In the genomic region with DNA sequence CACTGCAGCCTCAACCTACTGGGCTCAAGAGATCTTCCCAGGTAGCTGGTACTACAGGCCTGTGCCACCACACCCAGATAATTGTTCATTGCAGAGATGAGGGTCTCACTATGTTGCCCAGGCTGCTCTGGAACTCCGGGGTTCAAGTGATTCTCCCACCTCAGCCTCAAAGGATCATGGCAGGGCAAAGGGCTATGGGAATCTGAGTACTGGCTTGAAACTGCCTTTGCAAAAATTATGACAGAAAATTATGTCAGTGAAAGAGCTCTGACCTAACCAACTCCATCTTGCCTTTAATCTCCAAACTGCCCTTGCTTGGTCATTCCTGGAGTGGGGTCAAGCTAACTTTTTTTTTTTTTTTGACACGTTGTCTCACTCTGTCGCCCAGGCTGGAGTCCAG, we compare ENCODE assay signal across 15 cellular contexts. TPM values are rescaled to one million over a fixed set of nuclear protein-coding genes. Genes with fewer than 3 reads are reported as not detected.
DNase-seq lines count a peak whose midpoint lies in the region; ATAC-seq and TF ChIP-seq lines count a peak whose summit lies in the region.
"Had no signal": no experiment of that assay in that cellular context is flagged by ENCODE, and none has a peak within 500 bp of the region (broad histone marks: within the 10 kb centered on the region; RNA-seq: fewer than 3 reads in every experiment).

No MANE protein-coding gene starts in this region.

- no peak overlapping the region for H2AFZ ChIP-seq in mammary epithelial cell (ENCODE audit: low read depth, low read length)

- H3K4me1 Mint-ChIP-seq in MCF 10A (ENCODE audit: insufficient read depth, unreplicated experiment): no peaks in the 10 kb centered on the region
- H3K4me1 Mint-ChIP-seq in activated CD8-positive, alpha-beta T cell treated with anti-CD3 and anti-CD28 coated beads, Interleukin-2, amount 10 ng/mL, durations not matched to agents 7 days and 5 days (ENCODE audit: low read depth): peaks cover 39% of the 10 kb centered on the region
- peaks cover 53% of the 10 kb centered on the region for H3K4me1 Mint-ChIP-seq in stimulated activated naive CD8-positive, alpha-beta T cell treated with anti-CD3 and anti-CD28 coated beads, Interleukin-15, amount 100 ng/mL, for 72 hours

- BruUV-seq in MCF 10A (replicated peaks; lab: Mats Ljungman, UMichigan) (no TSS peak), mammary epithelial cell (replicated peaks; lab: Mats Ljungman, UMichigan) (no TSS peak)

- CTCF ChIA-PET in MCF 10A (lab: Yijun Ruan, JAX) (interaction anchor here (0.6 to 2.9 kb wide), 4 partner anchors 18 to 85 kb away, joined by 3 to 20 read pairs (median 7); no protein-coding TSS in a partner anchor), mammary epithelial cell (lab: Charles Lee; ENCODE audit: low non-redundant PET) (no interaction called here)
- CTCF ChIA-PET in activated CD8-positive, alpha-beta T cell treated with anti-CD3 and anti-CD28 coated beads, Interleukin-2, amount 10 ng/mL, durations not matched to agents 7 days and 5 days (lab: Charles Lee): interaction anchor here (0.7 to 6.6 kb wide), 6 partner anchors 8 to 1556 kb away, joined by 3 to 121 read pairs (median 5); partner anchors contain the start of genes DAND5 and GCDH

- intact Hi-C loops in MCF 10A (cut with micrococcal nuclease) (no loop called here), mammary epithelial cell (cut with micrococcal nuclease) (no loop called here), lower lobe of right lung (cut with DNase I) (no loop called here), stomach (cut with DNase I; ENCODE audit: low total_unique reads) (loop anchor here (10.0 kb wide), 1 partner anchor 52 kb away; the partner anchor contains the start of genes CALR and FARSA)

- POLR2A ChIA-PET in MCF 10A (lab: Yijun Ruan, JAX): interaction anchor here (2.8 to 3.0 kb wide), 2 partner anchors 8 to 18 kb away, joined by 13 to 37 read pairs; partner anchors contain the start of gene GCDH
- POLR2A ChIA-PET in activated CD8-positive, alpha-beta T cell treated with anti-CD3 and anti-CD28 coated beads, Interleukin-2, amount 10 ng/mL, durations not matched to agents 7 days and 5 days (lab: Charles Lee): interaction anchor here (0.6 to 1.7 kb wide), 2 partner anchors 8 to 85 kb away, joined by 4 to 7 read pairs; partner anchors contain the start of gene GCDH

- H4K20me1 ChIP-seq in mammary epithelial cell (ENCODE audit: insufficient read depth, low read length): no peaks in the 10 kb centered on the region

- no peak for DNase-seq in MCF 10A (ENCODE audit: unreplicated experiment)
- DNase-seq in mammary epithelial cell: no peak
- no peak for DNase-seq in activated CD8-positive, alpha-beta T cell treated with anti-CD3 and anti-CD28 coated beads, Interleukin-2, amount 10 ng/mL, durations not matched to agents 7 days and 5 days
- DNase-seq in lower lobe of right lung: no peak
- no peak for DNase-seq in stimulated activated naive CD8-positive, alpha-beta T cell treated with anti-CD3 and anti-CD28 coated beads, Interleukin-15, amount 100 ng/mL, for 72 hours
- DNase-seq in stomach: no peak
- no peak for DNase-seq in cerebellar nuclear complex (lab: John Stamatoyannopoulos, UW)
- DNase-seq: left ventricle myocardium inferior; NCI-H187 treated with DMSO at 0.1 percent for 48 hours; NCI-H526 treated with DMSO at 0.1 percent for 48 hours; stimulated activated CD4-positive, alpha-beta T cell treated with anti-CD3 and anti-CD28 coated beads, Interleukin-4, amount 100 ng/mL, for 24 hours; WERI-Rb-1 had no signal

- peaks cover 4% of the 10 kb centered on the region for H3K79me2 ChIP-seq in mammary epithelial cell (ENCODE audit: insufficient read depth, low read length)

- H3K9me3 Mint-ChIP-seq in MCF 10A (ENCODE audit: unreplicated experiment): no peaks in the 10 kb centered on the region
- H3K9me3 Mint-ChIP-seq in activated CD8-positive, alpha-beta T cell treated with anti-CD3 and anti-CD28 coated beads, Interleukin-2, amount 10 ng/mL, durations not matched to agents 7 days and 5 days (ENCODE audit: insufficient read depth): peaks cover 11% of the 10 kb centered on the region
- H3K9me3 Mint-ChIP-seq in stimulated activated naive CD8-positive, alpha-beta T cell treated with anti-CD3 and anti-CD28 coated beads, Interleukin-15, amount 100 ng/mL, for 72 hours: peaks cover 0 to 8% of the 10 kb centered on the region in 2 donors

- TF ChIP-seq POLR2A in stomach (IDR thresholded peaks at IDR 0.05): no peak

- peaks cover 13% of the 10 kb centered on the region for H3K36me3 Mint-ChIP-seq in MCF 10A (ENCODE audit: insufficient read depth, unreplicated experiment)
- H3K36me3 Mint-ChIP-seq in activated CD8-positive, alpha-beta T cell treated with anti-CD3 and anti-CD28 coated beads, Interleukin-2, amount 10 ng/mL, durations not matched to agents 7 days and 5 days (ENCODE audit: low read depth): peaks cover 20% of the 10 kb centered on the region

- H3K27me3 ChIP-seq in mammary epithelial cell (ENCODE audit: insufficient read depth, low read length) (no peaks in the 10 kb centered on the region), lower lobe of right lung (ENCODE audit: low read depth) (peaks cover 15% of the 10 kb centered on the region), stomach (peaks cover 0 to 26% (median 12%) of the 10 kb centered on the region in 3 donors)

- TF ChIP-seq CTCF in MCF 10A (IDR thresholded peaks at IDR 0.05; ENCODE audit: unreplicated experiment) (no peak), mammary epithelial cell (conservative IDR thresholded peaks at IDR 0.05 in 1 of 2, IDR thresholded peaks at IDR 0.05 in 1 of 2; ENCODE audit: extremely low read depth in 1 of 2, insufficient read depth in 1 of 2, low read depth in 1 of 2, low read length in 2 of 2) (no peak), lower lobe of right lung (IDR thresholded peaks at IDR 0.05) (no peak), stomach (IDR thresholded peaks at IDR 0.05) (no peak)

- no peak overlapping the region for H3K9ac ChIP-seq in mammary epithelial cell (ENCODE audit: insufficient read depth, low read length)

- peak overlapping the region; percentile 84 for H3K4me3 Mint-ChIP-seq in MCF 10A (ENCODE audit: unreplicated experiment)
- peak overlapping the region; percentile 81 for H3K4me3 Mint-ChIP-seq in activated CD8-positive, alpha-beta T cell treated with anti-CD3 and anti-CD28 coated beads, Interleukin-2, amount 10 ng/mL, durations not matched to agents 7 days and 5 days
- peak overlapping the region; percentile 91 to 92 for H3K4me3 Mint-ChIP-seq in stimulated activated naive CD8-positive, alpha-beta T cell treated with anti-CD3 and anti-CD28 coated beads, Interleukin-15, amount 100 ng/mL, for 72 hours

- H3K36me3 ChIP-seq in mammary epithelial cell (ENCODE audit: insufficient read depth, low read length): no peaks in the 10 kb centered on the region
- H3K36me3 ChIP-seq in lower lobe of right lung: peaks cover 12% of the 10 kb centered on the region
- H3K36me3 ChIP-seq in stomach: peaks cover 7 to 12% (median 12%) of the 10 kb centered on the region in 4 donors
- H3K36me3 ChIP-seq: WERI-Rb-1 had no signal

- H3K27ac ChIP-seq in mammary epithelial cell (ENCODE audit: insufficient read depth, low read depth, low read length): no peak overlapping the region
- peak overlapping the region; percentile 95 for H3K27ac ChIP-seq in lower lobe of right lung
- H3K27ac ChIP-seq in stomach: peak overlapping the region in 2 of 5 donors; percentile 34 to 92
- H3K27ac ChIP-seq: SK-N-MC, WERI-Rb-1 had no signal

- H3K27ac Mint-ChIP-seq in MCF 10A (ENCODE audit: low read depth, unreplicated experiment): no peak overlapping the region
- H3K27ac Mint-ChIP-seq in activated CD8-positive, alpha-beta T cell treated with anti-CD3 and anti-CD28 coated beads, Interleukin-2, amount 10 ng/mL, durations not matched to agents 7 days and 5 days: peak overlapping the region; percentile 19
- H3K27ac Mint-ChIP-seq in stimulated activated naive CD8-positive, alpha-beta T cell treated with anti-CD3 and anti-CD28 coated beads, Interleukin-15, amount 100 ng/mL, for 72 hours: peak overlapping the region in 1 of 2 donors; percentile 86

- no peak for ATAC-seq in activated CD8-positive, alpha-beta T cell treated with anti-CD3 and anti-CD28 coated beads, Interleukin-2, amount 10 ng/mL, durations not matched to agents 7 days and 5 days
- ATAC-seq in lower lobe of right lung: no peak
- ATAC-seq in stimulated activated naive CD8-positive, alpha-beta T cell treated with anti-CD3 and anti-CD28 coated beads, Interleukin-15, amount 100 ng/mL, for 72 hours: no peak
- ATAC-seq in HG03442 (IDR thresholded peaks at IDR 0.05; ENCODE audit: unreplicated experiment): no peak

- H3K27me3 Mint-ChIP-seq in MCF 10A (ENCODE audit: insufficient read depth, unreplicated experiment): no peaks in the 10 kb centered on the region
- peaks cover 3% of the 10 kb centered on the region for H3K27me3 Mint-ChIP-seq in activated CD8-positive, alpha-beta T cell treated with anti-CD3 and anti-CD28 coated beads, Interleukin-2, amount 10 ng/mL, durations not matched to agents 7 days and 5 days (ENCODE audit: low read depth)
- no peaks in the 10 kb centered on the region for H3K27me3 Mint-ChIP-seq in stimulated activated naive CD8-positive, alpha-beta T cell treated with anti-CD3 and anti-CD28 coated beads, Interleukin-15, amount 100 ng/mL, for 72 hours

- in situ Hi-C loops in mammary epithelial cell (cut with MboI; ENCODE audit: low sequenced_read_pairs in 2 of 2): no loop called here

- dilution Hi-C loops in mammary epithelial cell (cut with HindIII; ENCODE audit: low sequenced_read_pairs): no loop called here

- WGBS in mammary epithelial cell (ENCODE audit: low coverage, missing lambda C conversion rate): 95% methylated on average over 3 of the region's 3 CpGs
- 78 to 94% (median 87%) methylated on average over 3 of the region's 3 CpGs for WGBS in stomach, 5 donors

- H3K4me3 ChIP-seq in mammary epithelial cell (replicated peaks in 1 of 3; ENCODE audit: insufficient read depth in 1 of 3, low read depth in 2 of 3, low read length in 3 of 3): no peak overlapping the region
- H3K4me3 ChIP-seq in lower lobe of right lung: no peak overlapping the region
- no peak overlapping the region for H3K4me3 ChIP-seq in stomach
- H3K4me3 ChIP-seq: SK-N-MC had no signal

- TF ChIP-seq EP300 in stomach (IDR thresholded peaks at IDR 0.05): no peak

- H3K4me2 ChIP-seq in mammary epithelial cell (ENCODE audit: insufficient read depth, low read depth, low read length): no peak overlapping the region

- H3K4me1 ChIP-seq in mammary epithelial cell (ENCODE audit: insufficient read depth, low read length) (peaks cover 17% of the 10 kb centered on the region), lower lobe of right lung (peaks cover 38% of the 10 kb centered on the region), stomach (peaks cover 22 to 50% (median 42%) of the 10 kb centered on the region in 4 donors)

- peaks cover 14% of the 10 kb centered on the region for H3K9me3 ChIP-seq in mammary epithelial cell (replicated peaks; ENCODE audit: insufficient read depth, low read length)
- H3K9me3 ChIP-seq in lower lobe of right lung: no peaks in the 10 kb centered on the region
- peaks cover 0 to 16% (median 12%) of the 10 kb centered on the region in 4 donors for H3K9me3 ChIP-seq in stomach

RNA-seq across cellular contexts. Expression of gene DNASE2, which starts 1.3 kb away (rescaled TPM):
- total RNA-seq in MCF 10A (2022) (26.7 and 28.7 TPM in 2 replicates), mammary epithelial cell (10 to 100 TPM; 41.2 to 54.2 TPM), lower lobe of right lung (101 TPM), stomach (10 to 100 TPM; 11.9 to 53.1 (median 30.4) TPM)
- polyA plus RNA-seq in mammary epithelial cell (40.6 TPM), stomach (10 to 100 TPM in 2 of 3 donors, 1 to 10 TPM in 1; 9.0 to 26.2 (median 20.3) TPM)
- polyA minus RNA-seq in mammary epithelial cell: 23.3 TPM
- 10 to 100 TPM; 26.1 to 27.4 TPM for total RNA-seq in activated CD8-positive, alpha-beta T cell treated with anti-CD3 and anti-CD28 coated beads, Interleukin-2, amount 10 ng/mL, durations not matched to agents 7 days and 5 days

RNA-seq across cellular contexts. Expression of gene KLF1, which starts 4.4 kb away (rescaled TPM):
- not detected in 2 replicates for total RNA-seq in MCF 10A (2022)
- not detected for total RNA-seq in mammary epithelial cell
- polyA plus RNA-seq in mammary epithelial cell: 0.07 TPM
- polyA minus RNA-seq in mammary epithelial cell: not detected
- total RNA-seq in activated CD8-positive, alpha-beta T cell treated with anti-CD3 and anti-CD28 coated beads, Interleukin-2, amount 10 ng/mL, durations not matched to agents 7 days and 5 days: under 1 TPM in 1 of 2 experiments, not detected in 1; 0.21 TPM
- total RNA-seq in lower lobe of right lung: 0.24 TPM
- total RNA-seq in stomach: under 1 TPM in 1 of 5 donors, not detected in 4; 0.18 TPM
- under 1 TPM in 2 of 3 donors, not detected in 1; 0.05 to 0.19 TPM for polyA plus RNA-seq in stomach
- total RNA-seq: left ventricle myocardium inferior, myocyte had no signal

RNA-seq across cellular contexts. Expression of gene GCDH, which starts 8.4 kb away (rescaled TPM):
- total RNA-seq in MCF 10A (2022): 22.9 and 38.0 TPM in 2 replicates
- total RNA-seq in mammary epithelial cell: 10 to 100 TPM; 25.2 to 31.5 TPM
- 23.4 TPM for polyA plus RNA-seq in mammary epithelial cell
- polyA minus RNA-seq in mammary epithelial cell: 18.4 TPM
- 10 to 100 TPM; 39.5 to 42.5 TPM for total RNA-seq in activated CD8-positive, alpha-beta T cell treated with anti-CD3 and anti-CD28 coated beads, Interleukin-2, amount 10 ng/mL, durations not matched to agents 7 days and 5 days
- total RNA-seq in lower lobe of right lung: 23.9 TPM
- total RNA-seq in stomach: 10 to 100 TPM in 4 of 5 donors, not detected in 1; 17.5 to 30.8 (median 23.9) TPM
- 10 to 100 TPM; 21.6 to 26.6 (median 24.0) TPM for polyA plus RNA-seq in stomach

RNA-seq across cellular contexts. Expression of gene SYCE2, which starts 36.5 kb away (rescaled TPM):
- total RNA-seq in MCF 10A (2022): 0.83 and 0.91 TPM in 2 replicates
- total RNA-seq in mammary epithelial cell: not detected
- 0.32 TPM for polyA plus RNA-seq in mammary epithelial cell
- not detected for polyA minus RNA-seq in mammary epithelial cell
- total RNA-seq in activated CD8-positive, alpha-beta T cell treated with anti-CD3 and anti-CD28 coated beads, Interleukin-2, amount 10 ng/mL, durations not matched to agents 7 days and 5 days: 1 to 10 TPM; 3.4 to 3.9 TPM
- total RNA-seq in lower lobe of right lung: not detected
- not detected for total RNA-seq in stomach
- under 1 TPM in 1 of 3 donors, not detected in 2; 0.23 TPM for polyA plus RNA-seq in stomach
- total RNA-seq: left ventricle myocardium inferior had no signal

RNA-seq across cellular contexts. Expression of gene MAST1, which starts 44.3 kb away (rescaled TPM):
- total RNA-seq in MCF 10A (2022) (1.0 and 1.6 TPM in 2 replicates), mammary epithelial cell (1 to 10 TPM in 1 of 2 donors, under 1 TPM in 1; 0.50 to 2.2 TPM), lower lobe of right lung (0.15 TPM), stomach (10 to 100 TPM in 1 of 5 donors, 1 to 10 TPM in 3, not detected in 1; 1.3 to 33.9 (median 5.9) TPM)
- polyA plus RNA-seq in mammary epithelial cell (0.42 TPM), stomach (1 to 10 TPM in 1 of 3 donors, under 1 TPM in 2; 0.43 to 1.1 (median 0.56) TPM)
- polyA minus RNA-seq in mammary epithelial cell: not detected
- 1 to 10 TPM in 1 of 2 experiments, under 1 TPM in 1; 0.89 to 1.3 TPM for total RNA-seq in activated CD8-positive, alpha-beta T cell treated with anti-CD3 and anti-CD28 coated beads, Interleukin-2, amount 10 ng/mL, durations not matched to agents 7 days and 5 days
- total RNA-seq: left ventricle myocardium inferior, myocyte had no signal
